In genomic region chr19:40263440-40264313, GRCh38 we compare ENCODE assay signal across 15 cellular contexts. TPM values are rescaled to one million over a fixed set of nuclear protein-coding genes. Genes with fewer than 3 reads are reported as not detected.
"Had no signal": no experiment of that assay in that cellular context is flagged by ENCODE, and none has a peak within 500 bp of the region (broad histone marks: within the 10 kb centered on the region; RNA-seq: fewer than 3 reads in every experiment).

No MANE protein-coding gene starts in this region.

- H3K9me3 ChIP-seq: adrenal gland, ovary had no signal

- H3K4me3 Mint-ChIP-seq: activated B cell treated with CpG ODN at 0.5 μM for 24 hours; activated CD4-positive, alpha-beta T cell treated with anti-CD3 and anti-CD28 coated beads, Interleukin-2, amount 10 ng/mL, durations not matched to agents 7 days and 5 days; dendritic cell treated with granulocyte-macrophage colony-stimulating factor and Interleukin-4, amounts not matched to agents 40 ng/mL and 50 ng/mL, for 4 days; T-helper 1 cell treated with Interleukin-12 subunit alpha and Interleukin-12 subunit beta and Interleukin-4 antibody, amounts not matched to agents 30 μg/mL and 1 μg/mL, for 36 hours; type B pancreatic cell had no signal

- H3K36me3 ChIP-seq: ovary had no signal

- H3K27me3 ChIP-seq: adrenal gland, ovary had no signal

- H3K27ac ChIP-seq: adrenal gland, ovary had no signal

- H3K27me3 Mint-ChIP-seq: activated B cell treated with CpG ODN at 0.5 μM for 24 hours; activated CD4-positive, alpha-beta T cell treated with anti-CD3 and anti-CD28 coated beads, Interleukin-2, amount 10 ng/mL, durations not matched to agents 7 days and 5 days; dendritic cell treated with granulocyte-macrophage colony-stimulating factor and Interleukin-4, amounts not matched to agents 40 ng/mL and 50 ng/mL, for 4 days; type B pancreatic cell had no signal

- DNase-seq: activated B cell treated with CpG ODN at 0.5 μM for 24 hours; activated CD4-positive, alpha-beta T cell treated with anti-CD3 and anti-CD28 coated beads, Interleukin-2, amount 10 ng/mL, durations not matched to agents 7 days and 5 days; activated CD8-positive, alpha-beta memory T cell treated with anti-CD3 and anti-CD28 coated beads for 24 hours; activated naive CD4-positive, alpha-beta T cell treated with anti-CD3 and anti-CD28 coated beads, Interleukin-2, amount 50 U/mL, for 16 hours; activated T-cell treated with anti-CD3 and anti-CD28 coated beads for 4 hours; hypothalamus; ovary; small intestine had no signal

- H3K9me3 Mint-ChIP-seq: activated B cell treated with CpG ODN at 0.5 μM for 24 hours; activated CD4-positive, alpha-beta T cell treated with anti-CD3 and anti-CD28 coated beads, Interleukin-2, amount 10 ng/mL, durations not matched to agents 7 days and 5 days; dendritic cell treated with granulocyte-macrophage colony-stimulating factor and Interleukin-4, amounts not matched to agents 40 ng/mL and 50 ng/mL, for 4 days; T-helper 1 cell treated with Interleukin-12 subunit alpha and Interleukin-12 subunit beta and Interleukin-4 antibody, amounts not matched to agents 30 μg/mL and 1 μg/mL, for 36 hours; type B pancreatic cell had no signal

- H3K27ac Mint-ChIP-seq: activated B cell treated with CpG ODN at 0.5 μM for 24 hours; dendritic cell treated with granulocyte-macrophage colony-stimulating factor and Interleukin-4, amounts not matched to agents 40 ng/mL and 50 ng/mL, for 4 days; T-helper 1 cell treated with Interleukin-12 subunit alpha and Interleukin-12 subunit beta and Interleukin-4 antibody, amounts not matched to agents 30 μg/mL and 1 μg/mL, for 36 hours; type B pancreatic cell had no signal

- H3K4me3 ChIP-seq: adrenal gland, ovary had no signal

RNA-seq across cellular contexts. Expression of gene CCNP, which starts 37.2 kb away (rescaled TPM):
- total RNA-seq: glomerular endothelial cell had no signal

RNA-seq across cellular contexts. Expression of gene TTC9B, which starts 45.5 kb away (rescaled TPM):
- total RNA-seq: activated B cell treated with CpG ODN at 0.5 μM for 24 hours; activated CD4-positive, alpha-beta T cell treated with anti-CD3 and anti-CD28 coated beads, Interleukin-2, amount 10 ng/mL, durations not matched to agents 7 days and 5 days; cardiac septum; glomerular endothelial cell; ovary; renal cortical epithelial cell had no signal
